Comparison of ENCODE assay signal across 14 cellular contexts in the genomic region with DNA sequence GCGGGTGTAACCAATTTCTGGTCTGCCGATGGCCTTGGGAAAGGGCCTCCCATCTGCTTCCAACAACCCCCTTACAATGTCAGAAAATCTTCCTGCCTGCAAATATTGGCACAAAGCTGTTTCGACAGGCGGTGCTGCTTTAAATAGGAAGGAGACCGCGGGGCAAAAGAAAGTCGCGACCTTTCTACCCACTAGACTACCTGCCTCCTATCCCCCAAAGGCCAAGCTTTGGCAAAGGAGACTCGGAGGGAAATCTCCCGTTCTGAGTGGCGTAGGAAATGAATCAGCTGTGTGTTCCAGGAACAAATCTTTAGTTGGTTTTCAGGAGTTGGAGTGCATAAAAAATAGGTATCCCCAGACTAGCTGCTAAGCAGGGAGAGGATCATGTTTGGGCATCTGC. TPM values are rescaled to one million over a fixed set of nuclear protein-coding genes. Genes with fewer than 3 reads are reported as not detected.
DNase-seq lines count a peak whose midpoint lies in the region; ATAC-seq and TF ChIP-seq lines count a peak whose summit lies in the region.
"Had no signal": no experiment of that assay in that cellular context is flagged by ENCODE, and none has a peak within 500 bp of the region (broad histone marks: within the 10 kb centered on the region; RNA-seq: fewer than 3 reads in every experiment).

No MANE protein-coding gene starts in this region.

- intact Hi-C loops in heart right ventricle (cut with DNase I) (loop anchor here (2.0 to 10.0 kb wide), 18 partner anchors 33 to 998 kb away; a partner anchor contains a TSS), cardiac septum (cut with DNase I) (loop anchor here (2.0 to 10.0 kb wide), 12 partner anchors 47 to 1076 kb away; a partner anchor contains a TSS), aorta (cut with DNase I) (loop anchor here (5.0 to 10.0 kb wide), 6 partner anchors 256 to 923 kb away; no protein-coding TSS in a partner anchor)

- H3K36me3 ChIP-seq in heart right ventricle, result no peaks in the 10 kb centered on the region
- no peaks in the 10 kb centered on the region for H3K36me3 ChIP-seq in esophagus (ENCODE audit: control insufficient read depth in 2 of 2, insufficient read depth in 2 of 2, low read length in 1 of 2)
- no peaks in the 10 kb centered on the region for H3K36me3 ChIP-seq in aorta (ENCODE audit: control insufficient read depth in 1 of 2, insufficient read depth in 2 of 2, low read length in 1 of 2)
- no peaks in the 10 kb centered on the region for H3K36me3 ChIP-seq in osteoblast (ENCODE audit: insufficient read depth, low read length)
- H3K36me3 ChIP-seq: colonic mucosa, spleen had no signal

- H3K4me1 ChIP-seq in heart right ventricle (peaks cover 0 to 77% (median 42%) of the 10 kb centered on the region in 9 donors), esophagus (ENCODE audit: control insufficient read depth in 2 of 2, insufficient read depth in 2 of 2, low read length in 1 of 2) (no peaks in the 10 kb centered on the region), aorta (ENCODE audit: control insufficient read depth in 1 of 2, insufficient read depth in 2 of 2, low read length in 2 of 2) (peaks cover 4% of the 10 kb centered on the region in 2 donors), osteoblast (ENCODE audit: insufficient read depth, low read length) (peaks cover 12% of the 10 kb centered on the region)

- H3K27me3 ChIP-seq in heart right ventricle (peaks cover 0 to 57% (median 0%) of the 10 kb centered on the region in 7 donors), esophagus (ENCODE audit: control insufficient read depth in 1 of 2, insufficient read depth in 2 of 2, low read length in 2 of 2) (peaks cover 0 to 2% of the 10 kb centered on the region in 2 donors), aorta (ENCODE audit: control insufficient read depth in 1 of 2, insufficient read depth in 2 of 2, low read length in 1 of 2) (no peaks in the 10 kb centered on the region), osteoblast (ENCODE audit: insufficient read depth, low read length) (peaks cover 70% of the 10 kb centered on the region)

- DNase-seq in heart right ventricle, result peak in 1 of 2 donors; percentile 33
- no peak for DNase-seq in cardiac septum (ENCODE audit: low spot score)
- no peak for DNase-seq in progenitor cell of endocrine pancreas (ENCODE audit: low spot score, unreplicated experiment)
- no peak for DNase-seq in aorta
- DNase-seq in NCI-H2227 treated with DMSO at 0.1 percent for 48 hours (lab: John Stamatoyannopoulos, UW), result no peak
- no peak for DNase-seq in RWPE1 (ENCODE audit: low spot score)
- DNase-seq in osteoblast (ENCODE audit: insufficient read length, low spot score, missing footprints), result no peak
- DNase-seq: activated naive CD4-positive, alpha-beta T cell treated with anti-CD3 and anti-CD28 coated beads, Interleukin-2, amount 50 U/mL, for 16 hours; colonic mucosa; kidney glomerular epithelial cell; NCI-H1436 treated with DMSO at 0.1 percent for 48 hours; NCI-H748 treated with DMSO at 0.1 percent for 48 hours; spleen had no signal

- ATAC-seq in heart right ventricle (no peak), aorta (ENCODE audit: low FRiP score) (no peak)

- H4K20me1 ChIP-seq in osteoblast (ENCODE audit: insufficient read depth, low read length), result no peaks in the 10 kb centered on the region

- POLR2A ChIA-PET in RWPE1 (lab: Yijun Ruan, JAX; ENCODE audit: low non-redundant PET), result no interaction called here

- no peaks in the 10 kb centered on the region for H3K36me3 Mint-ChIP-seq in progenitor cell of endocrine pancreas (ENCODE audit: insufficient read depth)

- peaks cover 35% of the 10 kb centered on the region for H3K4me1 Mint-ChIP-seq in progenitor cell of endocrine pancreas (ENCODE audit: low read depth)

- no peak overlapping the region for H2AFZ ChIP-seq in osteoblast (ENCODE audit: low read length)

- H3K27me3 Mint-ChIP-seq in progenitor cell of endocrine pancreas, result peaks cover 30% of the 10 kb centered on the region

- H3K4me2 ChIP-seq in osteoblast (ENCODE audit: insufficient read depth, low read length), result no peak overlapping the region

- CTCF ChIA-PET in RWPE1 (lab: Yijun Ruan, JAX), result no interaction called here

- H3K27ac Mint-ChIP-seq in progenitor cell of endocrine pancreas, result peak overlapping the region; percentile 30

- H3K4me3 ChIP-seq in heart right ventricle (peak overlapping the region in 8 of 10 donors; percentile 43 to 83 (median 61)), esophagus (ENCODE audit: low read depth in 1 of 2, low read length in 2 of 2) (no peak overlapping the region), aorta (ENCODE audit: low read length in 2 of 2) (no peak overlapping the region), osteoblast (ENCODE audit: insufficient read depth, low read length) (no peak overlapping the region)
- H3K4me3 ChIP-seq: colonic mucosa had no signal

- H3K27ac ChIP-seq in heart right ventricle (peak overlapping the region; percentile 80 to 98 (median 92)), esophagus (ENCODE audit: low read depth in 2 of 2, low read length in 1 of 2) (peak overlapping the region; percentile 27 to 68), aorta (ENCODE audit: low read depth in 1 of 2, low read length in 2 of 2) (peak overlapping the region; percentile 87), RWPE1 (no peak overlapping the region), osteoblast (ENCODE audit: low read depth, low read length) (no peak overlapping the region)
- H3K27ac ChIP-seq: colonic mucosa, spleen had no signal

- no peak for TF ChIP-seq CTCF in heart right ventricle (IDR thresholded peaks at IDR 0.05)
- no peak for TF ChIP-seq CTCF in progenitor cell of endocrine pancreas (IDR thresholded peaks at IDR 0.05; ENCODE audit: unreplicated experiment)
- TF ChIP-seq CTCF in RWPE1 (conservative IDR thresholded peaks at IDR 0.05; ENCODE audit: low read depth), result no peak
- TF ChIP-seq CTCF in osteoblast (IDR thresholded peaks at IDR 0.05; ENCODE audit: extremely low read depth, low read depth, low read length), result no peak

- H3K79me2 ChIP-seq in osteoblast (ENCODE audit: insufficient read depth, low read length), result no peaks in the 10 kb centered on the region

- no peaks in the 10 kb centered on the region for H3K9me3 Mint-ChIP-seq in progenitor cell of endocrine pancreas (ENCODE audit: low read depth)

- H3K9me3 ChIP-seq in heart right ventricle (no peaks in the 10 kb centered on the region), esophagus (ENCODE audit: control insufficient read depth in 2 of 2, insufficient read depth in 1 of 2, low read depth in 1 of 2, low read length in 1 of 2) (no peaks in the 10 kb centered on the region), aorta (ENCODE audit: control insufficient read depth, low read length) (no peaks in the 10 kb centered on the region), osteoblast (ENCODE audit: low read depth, low read length) (no peaks in the 10 kb centered on the region)
- H3K9me3 ChIP-seq: colonic mucosa, spleen had no signal

- H3K4me3 Mint-ChIP-seq in progenitor cell of endocrine pancreas (ENCODE audit: low read depth), result no peak overlapping the region

- WGBS in heart right ventricle, 2 donors, result 16 to 21% methylated on average over 11 of the region's 11 CpGs
- 53 to 59% methylated on average over 11 of the region's 11 CpGs for WGBS in esophagus, 2 donors
- WGBS in aorta, 2 donors, result 29 to 35% methylated on average over 11 of the region's 11 CpGs

RNA-seq across cellular contexts. Expression of a gene that starts 36.8 kb away (rescaled TPM):
- total RNA-seq in heart right ventricle (100 to 1,000 TPM in 9 of 10 donors, 10 to 100 TPM in 1; 96.8 to 145 (median 126) TPM), cardiac septum (129 TPM), progenitor cell of endocrine pancreas (15.3 and 15.5 TPM in 2 replicates), aorta (100 to 1,000 TPM; 160 to 278 TPM), osteoblast (21.0 and 26.2 TPM in 2 replicates)
- polyA plus RNA-seq in heart right ventricle (10 to 100 TPM; 16.7 to 37.2 TPM), esophagus (1 to 10 TPM; 4.0 to 6.6 TPM), aorta (10 to 100 TPM; 10.8 to 17.6 TPM)

Comparison
In these comparisons a context has a peak if more than half of its experiments do, and no peak if none do; other contexts are left out.
1. H3K27ac ChIP-seq: peak in heart right ventricle (10 of 10), esophagus (2 of 2) and aorta (2 of 2); none in RWPE1 (single experiment) and osteoblast (single experiment).
2. H3K4me3 ChIP-seq: peak in heart right ventricle (8 of 10); none in esophagus (0 of 2), aorta (0 of 2) and osteoblast (single experiment).